11 cellular contexts compared by ENCODE assay signal in the genomic region with DNA sequence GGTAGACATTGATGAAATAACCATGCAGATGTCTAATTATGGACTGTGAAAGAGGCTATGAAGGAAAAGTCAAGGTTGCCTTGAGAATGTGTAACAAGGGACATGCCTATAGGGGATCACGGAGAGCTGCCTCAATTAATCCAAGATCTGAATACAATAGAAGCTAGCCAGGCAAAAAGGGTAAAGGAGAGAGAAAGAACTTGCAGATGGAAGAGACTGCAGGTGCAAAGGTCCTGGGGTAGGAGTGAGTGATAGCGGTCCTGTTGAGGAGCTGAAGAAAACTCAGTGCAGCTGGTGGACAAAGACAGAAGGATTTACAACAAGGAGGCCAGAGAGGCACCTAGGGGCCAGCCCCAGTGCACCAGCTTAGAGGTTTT. TPM values are rescaled to one million over a fixed set of nuclear protein-coding genes. Genes with fewer than 3 reads are reported as not detected.
DNase-seq lines count a peak whose midpoint lies in the region; ATAC-seq and TF ChIP-seq lines count a peak whose summit lies in the region.
"Had no signal": no experiment of that assay in that cellular context is flagged by ENCODE, and none has a peak within 500 bp of the region (broad histone marks: within the 10 kb centered on the region; RNA-seq: fewer than 3 reads in every experiment).

No MANE protein-coding gene starts in this region.

- peak overlapping the region; percentile 87 for H3K4me3 Mint-ChIP-seq in T-helper 1 cell treated with Interleukin-12 subunit alpha and Interleukin-12 subunit beta and Interleukin-4 antibody, amounts not matched to agents 30 μg/mL and 1 μg/mL, for 36 hours

- BruUV-seq in PC-9 (replicated peaks; lab: Mats Ljungman, UMichigan): TSS peak; percentile 34

- no peaks in the 10 kb centered on the region for H3K9me2 ChIP-seq in PC-9 (ENCODE audit: insufficient read depth)

- POLR2A ChIA-PET in PC-9 (lab: Charles Lee; ENCODE audit: unreplicated experiment): interaction anchor here (0.8 kb wide), 1 partner anchor 11 kb away, joined by 5 read pairs; no protein-coding TSS in a partner anchor

- no peak for TF ChIP-seq CTCF in PC-9 (conservative IDR thresholded peaks at IDR 0.05)
- no peak for TF ChIP-seq CTCF in coronary artery (IDR thresholded peaks at IDR 0.05)

- peak overlapping the region; percentile 95 for H3K27ac Mint-ChIP-seq in T-helper 1 cell treated with Interleukin-12 subunit alpha and Interleukin-12 subunit beta and Interleukin-4 antibody, amounts not matched to agents 30 μg/mL and 1 μg/mL, for 36 hours

- peaks cover 69% of the 10 kb centered on the region for H3K4me1 Mint-ChIP-seq in T-helper 1 cell treated with Interleukin-12 subunit alpha and Interleukin-12 subunit beta and Interleukin-4 antibody, amounts not matched to agents 30 μg/mL and 1 μg/mL, for 36 hours (ENCODE audit: low read depth)

- no peaks in the 10 kb centered on the region for H3K27me3 Mint-ChIP-seq in T-helper 1 cell treated with Interleukin-12 subunit alpha and Interleukin-12 subunit beta and Interleukin-4 antibody, amounts not matched to agents 30 μg/mL and 1 μg/mL, for 36 hours (ENCODE audit: low read depth)

- no peak overlapping the region for H2AFZ ChIP-seq in PC-9

- no peak for ATAC-seq in activated CD4-positive, CD25-positive, alpha-beta regulatory T cell treated with anti-CD3 and anti-CD28 coated beads, Interleukin-2, amount 50 U/mL, for 24 hours
- ATAC-seq in GM21390 (IDR thresholded peaks at IDR 0.05; ENCODE audit: unreplicated experiment): no peak

- no peaks in the 10 kb centered on the region for H3K9me3 Mint-ChIP-seq in T-helper 1 cell treated with Interleukin-12 subunit alpha and Interleukin-12 subunit beta and Interleukin-4 antibody, amounts not matched to agents 30 μg/mL and 1 μg/mL, for 36 hours

- no peaks in the 10 kb centered on the region for H3K79me2 ChIP-seq in PC-9 (ENCODE audit: low read depth)

- H3K27ac ChIP-seq in PC-9 (peak overlapping the region; percentile 69), coronary artery (no peak overlapping the region)

- peak overlapping the region; percentile 47 for H3K4me2 ChIP-seq in PC-9
- H3K4me2 ChIP-seq in skeletal muscle satellite cell (ENCODE audit: low read length): peak overlapping the region; percentile 70

- H4K20me1 ChIP-seq in PC-9 (ENCODE audit: insufficient read depth): no peaks in the 10 kb centered on the region

- H3K36me3 Mint-ChIP-seq in T-helper 1 cell treated with Interleukin-12 subunit alpha and Interleukin-12 subunit beta and Interleukin-4 antibody, amounts not matched to agents 30 μg/mL and 1 μg/mL, for 36 hours (ENCODE audit: low read depth): peaks cover 35% of the 10 kb centered on the region

- intact Hi-C loops in PC-9 (cut with micrococcal nuclease; ENCODE audit: unreplicated experiment): loop anchor here (5.0 kb wide), 2 partner anchors 75 to 1135 kb away; a partner anchor contains a TSS

- no peaks in the 10 kb centered on the region for H3K27me3 ChIP-seq in PC-9 (ENCODE audit: insufficient read depth, low read depth)
- no peaks in the 10 kb centered on the region for H3K27me3 ChIP-seq in skeletal muscle satellite cell (ENCODE audit: control insufficient read depth, insufficient read depth, low read length)

- H3K9me3 ChIP-seq in PC-9 (ENCODE audit: insufficient read depth, low read depth) (no peaks in the 10 kb centered on the region), skeletal muscle satellite cell (replicated peaks; ENCODE audit: low read length) (no peaks in the 10 kb centered on the region)

- CTCF ChIA-PET in PC-9 (lab: Charles Lee): no interaction called here

- no peak for DNase-seq in T-helper 1 cell
- DNase-seq in PC-9: no peak
- peak; percentile 0 for DNase-seq in coronary artery (ENCODE audit: low spot score)
- no peak for DNase-seq in NCI-H2029 treated with DMSO at 0.1 percent for 48 hours (lab: John Stamatoyannopoulos, UW)
- DNase-seq: 8988T, NCI-H187 had no signal

- H3K36me3 ChIP-seq in PC-9 (ENCODE audit: low read depth) (no peaks in the 10 kb centered on the region), skeletal muscle satellite cell (ENCODE audit: insufficient read depth, low read length) (no peaks in the 10 kb centered on the region)

- H3K9ac ChIP-seq in skeletal muscle satellite cell (ENCODE audit: low read depth, low read length): peak overlapping the region; percentile 57

- H3K4me1 ChIP-seq in PC-9 (replicated peaks; ENCODE audit: insufficient read depth) (peaks cover 99% of the 10 kb centered on the region), skeletal muscle satellite cell (ENCODE audit: control insufficient read depth, insufficient read depth, low read length) (peaks cover 59% of the 10 kb centered on the region)

- H3K4me3 ChIP-seq in PC-9: no peak overlapping the region
- no peak overlapping the region for H3K4me3 ChIP-seq in coronary artery
- peak overlapping the region; percentile 45 for H3K4me3 ChIP-seq in skeletal muscle satellite cell (ENCODE audit: low read length)

- peaks cover 71% of the 10 kb centered on the region for H3F3A ChIP-seq in PC-9 (ENCODE audit: insufficient read depth, low read depth)

RNA-seq across cellular contexts. Expression of a gene that starts 15.9 kb away (rescaled TPM):
- total RNA-seq in PC-9 (2021): 17.4 and 23.5 TPM in 2 replicates
- under 0.01 and 0.22 TPM in 2 replicates for total RNA-seq in skeletal muscle satellite cell (2012; rRNA removed)

RNA-seq across cellular contexts. Expression of a gene that starts 48.0 kb away (rescaled TPM):
- not detected in 2 replicates for total RNA-seq in PC-9 (2021)
- total RNA-seq in skeletal muscle satellite cell (2012; rRNA removed): 0.25 and 0.66 TPM in 2 replicates
- total RNA-seq: renal cortical epithelial cell had no signal
